In genomic region chr11:65428578-65429068, GRCh38 we compare ENCODE assay signal across 8 cellular contexts. TPM values are rescaled to one million over a fixed set of nuclear protein-coding genes. Genes with fewer than 3 reads are reported as not detected.
DNase-seq lines count a peak whose midpoint lies in the region; ATAC-seq and TF ChIP-seq lines count a peak whose summit lies in the region.

No MANE protein-coding gene starts in this region.

- H3K36me3 ChIP-seq in adrenal gland (replicated peaks in 1 of 2): peaks cover 0 to 36% of the 10 kb centered on the region in 2 donors
- H3K36me3 ChIP-seq in left lung: peaks cover 0 to 61% of the 10 kb centered on the region in 2 donors
- H3K36me3 ChIP-seq in thymus (ENCODE audit: control insufficient read depth, insufficient read depth): peaks cover 3% of the 10 kb centered on the region

- H3K27ac ChIP-seq in adrenal gland (peak overlapping the region; percentile 91 to 100 (median 100)), left lung (peak overlapping the region; percentile 99 to 100), thymus (ENCODE audit: low read depth) (peak overlapping the region; percentile 84)

- WGBS in adrenal gland, 4 donors: 15 to 23% (median 21%) methylated on average over 5 of the region's 5 CpGs
- 79% methylated on average over 5 of the region's 5 CpGs for WGBS in thymus

- TF ChIP-seq CTCF in adrenal gland (IDR thresholded peaks at IDR 0.05): no peak
- no peak for TF ChIP-seq CTCF in left lung (IDR thresholded peaks at IDR 0.05)

- no peaks in the 10 kb centered on the region for H3K27me3 ChIP-seq in adrenal gland
- H3K27me3 ChIP-seq in left lung: no peaks in the 10 kb centered on the region
- H3K27me3 ChIP-seq in thymus (ENCODE audit: control insufficient read depth, insufficient read depth): no peaks in the 10 kb centered on the region

- peak in 1 of 2 donors; percentile 35 for TF ChIP-seq POLR2A in adrenal gland (IDR thresholded peaks at IDR 0.05)

- intact Hi-C loops in adrenal gland (cut with DNase I): no loop called here
- intact Hi-C loops in left lung (cut with DNase I): no loop called here

- no peak for ATAC-seq in activated CD4-positive, CD25-positive, alpha-beta regulatory T cell treated with anti-CD3 and anti-CD28 coated beads, Interleukin-2, amount 50 U/mL, for 24 hours
- ATAC-seq in left lung: peak; percentile 2
- no peak for ATAC-seq in HG02642 (IDR thresholded peaks at IDR 0.05; ENCODE audit: poor library complexity, unreplicated experiment)

- H3K4me1 ChIP-seq in adrenal gland (replicated peaks in 1 of 2): peaks cover 15 to 76% of the 10 kb centered on the region in 2 donors
- H3K4me1 ChIP-seq in left lung: peaks cover 29 to 71% of the 10 kb centered on the region in 2 donors
- H3K4me1 ChIP-seq in thymus (ENCODE audit: control insufficient read depth, insufficient read depth, low read length): peaks cover 32% of the 10 kb centered on the region

- H3K9me3 ChIP-seq in adrenal gland (replicated peaks in 1 of 3): no peaks in the 10 kb centered on the region
- no peaks in the 10 kb centered on the region for H3K9me3 ChIP-seq in left lung
- no peaks in the 10 kb centered on the region for H3K9me3 ChIP-seq in thymus (ENCODE audit: control insufficient read depth)

- H3K4me3 ChIP-seq in adrenal gland (peak overlapping the region in 2 of 4 donors; percentile 82 to 83), left lung (peak overlapping the region in 1 of 2 donors; percentile 80), thymus (ENCODE audit: low read length) (no peak overlapping the region)

- DNase-seq in activated CD4-positive, CD25-positive, alpha-beta regulatory T cell treated with anti-CD3 and anti-CD28 coated beads, Interleukin-2, amount 50 U/mL, for 72 hours: peak; percentile 36
- DNase-seq in adrenal gland (peak; percentile 41 to 80 (median 64)), left lung (peak in 1 of 2 donors; percentile 46), NCI-H2171 (lab: John Stamatoyannopoulos, UW) (no peak), NCI-H524 treated with DMSO at 0.1 percent for 48 hours (lab: John Stamatoyannopoulos, UW) (no peak)

RNA-seq across cellular contexts. Expression of gene NEAT1, which starts 6.0 kb away (rescaled TPM):
- total RNA-seq in adrenal gland (1,000 to 10,000 TPM in 3 of 8 donors, 100 to 1,000 TPM in 4, 10 to 100 TPM in 1; 64.3 to 1,661 (median 335) TPM), left lung (1,000 to 10,000 TPM; 1,146 to 1,441 TPM)
- polyA plus RNA-seq in adrenal gland (1,000 to 10,000 TPM in 2 of 3 donors, 100 to 1,000 TPM in 1; 216 to 6,838 (median 2,645) TPM), thymus (3,325 TPM)

RNA-seq across cellular contexts. Expression of gene FRMD8, which starts 42.2 kb away (rescaled TPM):
- total RNA-seq in adrenal gland (10 to 100 TPM; 20.6 to 52.1 (median 39.6) TPM), left lung (10 to 100 TPM; 31.7 to 31.9 TPM)
- polyA plus RNA-seq in adrenal gland (10 to 100 TPM in 2 of 3 donors, 1 to 10 TPM in 1; 5.3 to 21.3 (median 20.4) TPM), thymus (21.4 TPM)

RNA-seq across cellular contexts. Expression of gene SLC25A45, which starts 46.2 kb away (rescaled TPM):
- 10 to 100 TPM in 1 of 8 donors, 1 to 10 TPM in 7; 1.1 to 12.7 (median 6.7) TPM for total RNA-seq in adrenal gland
- polyA plus RNA-seq in adrenal gland: 10 to 100 TPM in 2 of 3 donors, 1 to 10 TPM in 1; 2.4 to 21.0 (median 14.7) TPM
- 1 to 10 TPM; 8.4 to 9.8 TPM for total RNA-seq in left lung
- 35.3 TPM for polyA plus RNA-seq in thymus

Comparison
In these comparisons a context has a peak if more than half of its experiments do, and no peak if none do; other contexts are left out.
1. DNase-seq: peak in activated CD4-positive, CD25-positive, alpha-beta regulatory T cell treated with anti-CD3 and anti-CD28 coated beads, Interleukin-2, amount 50 U/mL, for 72 hours (single experiment) and adrenal gland (7 of 7); none in NCI-H2171 (single experiment) and NCI-H524 treated with DMSO at 0.1 percent for 48 hours (single experiment).
2. Peak in every context shown above with its lines, with median percentiles within 50 percentile points of each other: H3K27ac ChIP-seq.